In genomic region chr10:103818110-103818509, GRCh38 we compare ENCODE assay signal across 20 cellular contexts.
"Had no signal": no experiment of that assay in that cellular context is flagged by ENCODE, and none has a peak within 500 bp of the region (broad histone marks: within the 10 kb centered on the region; RNA-seq: fewer than 3 reads in every experiment).

No MANE protein-coding gene starts in this region.

- H3K27me3 Mint-ChIP-seq: progenitor cell of endocrine pancreas had no signal

- H3K4me3 ChIP-seq: breast epithelium, left ventricle myocardium inferior, right atrium auricular region, testis, uterus had no signal

- H3K9me3 Mint-ChIP-seq: activated naive CD8-positive, alpha-beta T cell treated with anti-CD3 and anti-CD28 coated beads, Interleukin-2, amount 50 U/mL, for 24 hours; activated T-helper 17 cell treated with anti-CD3 and anti-CD28 coated beads, Interleukin-2, amount 50 U/mL, for 72 hours; memory B cell; natural killer cell; stimulated activated naive CD8-positive, alpha-beta T cell treated with anti-CD3 and anti-CD28 coated beads, Interleukin-15, amount 100 ng/mL, for 72 hours; T-cell had no signal

- H3K4me1 ChIP-seq: uterus had no signal

- H3K36me3 Mint-ChIP-seq: memory B cell, natural killer cell, T-cell had no signal

- DNase-seq: activated CD4-positive, alpha-beta T cell treated with anti-CD3 and anti-CD28 coated beads, Interleukin-2, amount 50 U/mL, for 1 hour; activated naive CD4-positive, alpha-beta T cell treated with Interleukin-2 at 50 U/mL for 16 hours; activated naive CD8-positive, alpha-beta T cell treated with anti-CD3 and anti-CD28 coated beads, Interleukin-2, amount 50 U/mL, for 24 hours; aorta; dermis blood vessel endothelial cell; left ventricle myocardium inferior; natural killer cell; occipital lobe; stimulated activated CD4-positive, alpha-beta T cell treated with anti-CD3 and anti-CD28 coated beads, Interleukin-1b, Interleukin-23, amount 100 ng/mL, for 48 hours; stimulated activated naive CD8-positive, alpha-beta T cell treated with anti-CD3 and anti-CD28 coated beads, Interleukin-15, amount 100 ng/mL, for 72 hours; T-cell; T-helper 9 cell; testis; uterus had no signal

- H3K27me3 ChIP-seq: breast epithelium, right atrium auricular region, testis, uterus had no signal

- H3K36me3 ChIP-seq: breast epithelium, left ventricle myocardium inferior, right atrium auricular region, uterus had no signal

- H3K27ac ChIP-seq: breast epithelium, right atrium auricular region, testis, uterus had no signal

- ATAC-seq: activated CD4-positive, CD25-positive, alpha-beta regulatory T cell treated with anti-CD3 and anti-CD28 coated beads, Interleukin-2, amount 50 U/mL, for 24 hours; activated naive CD8-positive, alpha-beta T cell treated with anti-CD3 and anti-CD28 coated beads, Interleukin-2, amount 50 U/mL, for 24 hours; activated T-helper 17 cell treated with anti-CD3 and anti-CD28 coated beads, Interleukin-2, amount 50 U/mL, for 72 hours; natural killer cell; stimulated activated naive CD8-positive, alpha-beta T cell treated with anti-CD3 and anti-CD28 coated beads, Interleukin-15, amount 100 ng/mL, for 72 hours; T-cell had no signal

- H3K27ac Mint-ChIP-seq: activated naive CD8-positive, alpha-beta T cell treated with anti-CD3 and anti-CD28 coated beads, Interleukin-2, amount 50 U/mL, for 24 hours; memory B cell; natural killer cell; stimulated activated naive CD8-positive, alpha-beta T cell treated with anti-CD3 and anti-CD28 coated beads, Interleukin-15, amount 100 ng/mL, for 72 hours; T-cell had no signal

- H3K9me3 ChIP-seq: breast epithelium, left ventricle myocardium inferior, right atrium auricular region, testis, uterus had no signal

- H3K4me1 Mint-ChIP-seq: memory B cell; natural killer cell; stimulated activated naive CD8-positive, alpha-beta T cell treated with anti-CD3 and anti-CD28 coated beads, Interleukin-15, amount 100 ng/mL, for 72 hours; T-cell had no signal

- H3K4me3 Mint-ChIP-seq: activated naive CD8-positive, alpha-beta T cell treated with anti-CD3 and anti-CD28 coated beads, Interleukin-2, amount 50 U/mL, for 24 hours; activated T-helper 17 cell treated with anti-CD3 and anti-CD28 coated beads, Interleukin-2, amount 50 U/mL, for 72 hours; memory B cell; natural killer cell; stimulated activated naive CD8-positive, alpha-beta T cell treated with anti-CD3 and anti-CD28 coated beads, Interleukin-15, amount 100 ng/mL, for 72 hours; T-cell had no signal
